In the genomic region with DNA sequence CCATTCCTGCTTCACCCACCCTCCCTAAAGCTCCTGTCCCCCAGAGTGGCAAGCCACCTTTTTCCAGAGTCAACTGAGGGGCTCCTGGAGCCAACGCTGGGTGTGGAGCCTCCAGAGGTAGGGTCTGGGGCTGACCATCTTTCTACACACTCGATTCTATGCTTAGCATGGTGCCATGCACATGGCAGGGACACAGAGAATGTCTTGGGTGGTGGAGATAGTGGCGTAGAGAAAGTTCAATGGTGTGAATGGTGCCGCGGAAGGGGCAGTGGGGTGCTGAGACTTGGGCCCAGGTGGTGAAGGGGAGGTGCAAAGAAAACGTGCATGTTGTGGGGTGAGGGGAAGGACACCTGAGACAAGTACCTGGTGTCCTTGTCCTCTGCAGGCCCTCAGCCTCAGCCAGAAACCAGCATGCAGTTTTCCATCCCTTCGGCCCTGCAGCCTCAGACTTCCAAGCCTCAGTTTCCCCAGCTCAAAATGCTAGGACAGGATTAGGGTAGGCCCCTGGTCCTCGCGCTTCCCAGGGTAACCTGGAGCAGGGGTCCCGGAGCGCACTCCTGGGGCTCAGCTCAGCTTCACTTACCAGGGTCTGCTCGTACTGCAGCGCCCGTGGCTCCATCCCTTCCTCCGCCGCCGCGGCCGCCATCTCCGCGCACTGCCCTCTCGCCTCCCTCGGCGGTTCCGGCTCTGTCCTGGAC, we compare ENCODE assay signal across 8 cellular contexts. TPM values are rescaled to one million over a fixed set of nuclear protein-coding genes. Genes with fewer than 3 reads are reported as not detected.
DNase-seq lines count a peak whose midpoint lies in the region; ATAC-seq, FAIRE-seq and TF ChIP-seq lines count a peak whose summit lies in the region.

No MANE protein-coding gene starts in this region.

- H3K4me1 ChIP-seq in GM12878 (ENCODE audit: control insufficient read depth, insufficient read depth, low read length) (peaks cover 10% of the 10 kb centered on the region), uterus (peaks cover 7 to 23% of the 10 kb centered on the region in 2 donors)

- BruUV-seq in GM12878 (replicated peaks; lab: Mats Ljungman, UMichigan) = no TSS peak

- TF ChIP-seq RAD21 in GM12878 (IDR thresholded peaks at IDR 0.05; ENCODE audit: insufficient read depth, low read depth, low read length) = no peak

- peaks cover 28% of the 10 kb centered on the region for H3K4me1 Mint-ChIP-seq in memory B cell

- in situ Hi-C loops in GM12878 (cut with MboI) = no loop called here

- H3K27me3 ChIP-seq in GM12878 (replicated peaks in 1 of 2; ENCODE audit: control insufficient read depth in 2 of 2, insufficient read depth in 2 of 2, low read length in 1 of 2) = no peaks in the 10 kb centered on the region; a peak in 1 of 4 replicates
- no peaks in the 10 kb centered on the region for H3K27me3 ChIP-seq in uterus

- peak overlapping the region; percentile 93 for H3K4me2 ChIP-seq in GM12878 (ENCODE audit: control insufficient read depth, insufficient read depth)

- ATAC-seq in GM18505 (IDR thresholded peaks at IDR 0.05; ENCODE audit: unreplicated experiment) (peak; percentile 8), HG03097 (IDR thresholded peaks at IDR 0.05; ENCODE audit: low FRiP score, unreplicated experiment) (peak; percentile 2), GM12878 (no peak), memory B cell (ENCODE audit: low read depth) (no peak)

- no peaks in the 10 kb centered on the region for H4K20me1 ChIP-seq in GM12878 (ENCODE audit: control insufficient read depth, insufficient read depth)

- TF ChIP-seq EP300 in GM12878 (IDR thresholded peaks at IDR 0.05; ENCODE audit: borderline replicate concordance in 1 of 2, control insufficient read depth in 1 of 2, low read depth in 2 of 2, low read length in 2 of 2) = no peak

- FAIRE-seq in GM12878 (lab: Jason Lieb, UNC) = no peak

- RAD21 ChIA-PET in GM12878 (lab: Charles Lee; ENCODE audit: unreplicated experiment) = interaction anchor here (1.2 to 1.4 kb wide), 2 partner anchors 11 kb away, joined by 3 to 7 read pairs; no protein-coding TSS in a partner anchor

- intact Hi-C loops in GM12878 (cut with micrococcal nuclease; ENCODE audit: unreplicated experiment) (loop anchor here (5.0 kb wide), 1 partner anchor 44 kb away; no protein-coding TSS in a partner anchor), uterus (cut with DNase I; ENCODE audit: low total_unique reads) (no loop called here)

- H3K27ac ChIP-seq in GM12878 (ENCODE audit: control insufficient read depth, insufficient read depth) (no peak overlapping the region), uterus (peak overlapping the region; percentile 92 to 100)

- H3K36me3 Mint-ChIP-seq in memory B cell = peaks cover 6% of the 10 kb centered on the region

- H3K79me2 ChIP-seq in GM12878 (ENCODE audit: control insufficient read depth, insufficient read depth, low read length) = peaks cover 18% of the 10 kb centered on the region

- H3K9ac ChIP-seq in GM12878 (ENCODE audit: control insufficient read depth, insufficient read depth, low read length) = peak overlapping the region; percentile 61; the same call in 1 of the 2 replicates

- CTCF ChIA-PET in GM12878 (lab: Yijun Ruan, JAX) = interaction anchor here (1.3 to 2.9 kb wide), 4 partner anchors 11 to 153 kb away, joined by 4 to 10 read pairs (median 4); no protein-coding TSS in a partner anchor

- H3K4me3 Mint-ChIP-seq in memory B cell = peak overlapping the region; percentile 89

- no peak overlapping the region for H3K27ac Mint-ChIP-seq in memory B cell

- peak overlapping the region; percentile 67 for H3K4me3 ChIP-seq in GM12878
- peak overlapping the region; percentile 76 to 95 for H3K4me3 ChIP-seq in uterus

- POLR2A ChIA-PET in GM12878 (lab: Charles Lee) = interaction anchor here (0.9 kb wide), 1 partner anchor 12 kb away, joined by 4 read pairs; no protein-coding TSS in a partner anchor

- TF ChIP-seq POLR2A in GM18505 (IDR thresholded peaks at IDR 0.05; ENCODE audit: borderline replicate concordance, extremely low read depth, insufficient read depth, insufficient read length) (no peak), GM12878 (IDR thresholded peaks at IDR 0.05; ENCODE audit: low read depth, low read length) (no peak), uterus (IDR thresholded peaks at IDR 0.05) (no peak)

- no peaks in the 10 kb centered on the region for H3K36me3 ChIP-seq in GM12878 (ENCODE audit: control insufficient read depth in 2 of 2, insufficient read depth in 2 of 2, low read length in 1 of 2)
- no peaks in the 10 kb centered on the region for H3K36me3 ChIP-seq in uterus

- no peak for TF ChIP-seq CTCF in GM12878 (IDR thresholded peaks at IDR 0.05 in 2 of 3, conservative IDR thresholded peaks at IDR 0.05 in 1 of 3; ENCODE audit: control insufficient read depth in 2 of 3, extremely low read depth in 1 of 3, insufficient read depth in 1 of 3, low read depth in 3 of 3, low read length in 3 of 3)
- no peak for TF ChIP-seq CTCF in uterus (IDR thresholded peaks at IDR 0.05)

- peak overlapping the region; percentile 75 for H2AFZ ChIP-seq in GM12878 (ENCODE audit: control insufficient read depth, low read depth, low read length)

- SMC1A ChIA-PET in GM12878 (lab: Charles Lee; ENCODE audit: uncharacterized antibody, unreplicated experiment) = interaction anchor here (1.7 kb wide), 1 partner anchor 11 kb away, joined by 6 read pairs; no protein-coding TSS in a partner anchor

- no peak for DNase-seq in GM12878 (ENCODE audit: low read depth, low spot score)
- DNase-seq in memory B cell (ENCODE audit: low spot score in 2 of 2) = no peak
- no peak for DNase-seq in uterus
- DNase-seq in stimulated activated CD4-positive, alpha-beta T cell treated with anti-CD3 and anti-CD28 coated beads, Interleukin-4, amount 100 ng/mL, for 1 hour = no peak
- DNase-seq in SKM-1 treated with dmso at 0.1 percent for 144 hours (lab: John Stamatoyannopoulos, UW; ENCODE audit: unreplicated experiment) = no peak
- DNase-seq in NCI-H510A (lab: John Stamatoyannopoulos, UW) = no peak

- WGBS in GM12878 (ENCODE audit: insufficient coverage, insufficient replicate concordance, low lambda C conversion rate, missing lambda C conversion rate) = 22% methylated on average over 15 of the region's 25 CpGs

- no peaks in the 10 kb centered on the region for H3K27me3 Mint-ChIP-seq in memory B cell

- H3K9me3 ChIP-seq in GM12878 (replicated peaks; ENCODE audit: control insufficient read depth, insufficient read depth, low read length) (no peaks in the 10 kb centered on the region), uterus (no peaks in the 10 kb centered on the region)

- H3K9me3 Mint-ChIP-seq in memory B cell = no peaks in the 10 kb centered on the region

RNA-seq across cellular contexts. Expression of a gene that starts 0.4 kb away (rescaled TPM):
- total RNA-seq in GM12878 (2013; cell fraction: nucleolus; rRNA removed) = 3.0 and 3.7 TPM in 2 replicates
- total RNA-seq in GM12878 (2014; rRNA removed) (1.4 and 1.5 TPM in 2 replicates), GM12878 (2014; rRNA removed; fragmentation: Illumina TruSeq; extraction: Trizol) (0.85 and 1.0 TPM in 2 replicates), GM12878 (2021) (1.7 and 2.6 TPM in 2 replicates), uterus (10 to 100 TPM in 2 of 4 donors, 1 to 10 TPM in 1, under 1 TPM in 1; 0.77 to 20.8 (median 7.3) TPM)
- polyA plus RNA-seq in GM12878 (2011; ENCODE audit: low read depth) = 0.60 TPM
- polyA plus RNA-seq in GM12878 (2011; rRNA removed) (0.22 and 0.80 TPM in 2 replicates), GM12878 (2014; fragmentation: Illumina TruSeq; extraction: Trizol) (0.89 and 1.1 TPM in 2 replicates), GM12878 (2014; fragmentation: Nextera tagmentation; extraction: Ambion mirVana) (under 1 TPM in 1 of 2 experiments, not detected in 1; 0.13 TPM), GM12878 (2014; rRNA removed) (2.4 and 2.5 TPM in 2 replicates), GM12878 (2016; fragmentation: Nextera tagmentation; extraction: Ambion mirVana) (under 1 TPM; 0.73 to 0.79 TPM)
- 0.39 and 0.79 TPM in 2 replicates for polyA plus RNA-seq in GM12878 (2011; cell fraction: cytosol; rRNA removed)
- 6.9 and 9.4 TPM in 2 replicates for polyA plus RNA-seq in GM12878 (2011; cell fraction: nucleus; rRNA removed)
- polyA plus RNA-seq in GM12878 (2012) = 0.77 and 0.91 TPM in 2 replicates
- 1.0 and 1.9 TPM in 2 replicates for polyA minus RNA-seq in GM12878 (2011; rRNA and poly(A)+ RNA removed)
- polyA minus RNA-seq in GM12878 (2011; cell fraction: cytosol; rRNA and poly(A)+ RNA removed) = 0.62 TPM in 1 of 2 replicates, not detected in the other
- polyA minus RNA-seq in GM12878 (2011; cell fraction: nucleus; rRNA and poly(A)+ RNA removed) = 4.8 and 9.9 TPM in 2 replicates

RNA-seq across cellular contexts. Expression of a gene that starts 0.5 kb away (rescaled TPM):
- total RNA-seq in GM12878 (2013; cell fraction: nucleolus; rRNA removed) = 75.3 and 82.0 TPM in 2 replicates
- total RNA-seq in GM12878 (2014; rRNA removed) (101 and 110 TPM in 2 replicates), GM12878 (2014; rRNA removed; fragmentation: Illumina TruSeq; extraction: Trizol) (105 and 110 TPM in 2 replicates), GM12878 (2021) (74.2 and 81.1 TPM in 2 replicates), uterus (100 to 1,000 TPM in 2 of 4 donors, 10 to 100 TPM in 2; 52.8 to 103 (median 82.7) TPM)
- 51.1 TPM for polyA plus RNA-seq in GM12878 (2011; ENCODE audit: low read depth)
- polyA plus RNA-seq in GM12878 (2011; rRNA removed) (295 and 342 TPM in 2 replicates), GM12878 (2014; fragmentation: Illumina TruSeq; extraction: Trizol) (112 and 141 TPM in 2 replicates), GM12878 (2014; fragmentation: Nextera tagmentation; extraction: Ambion mirVana) (100 to 1,000 TPM; 356 to 357 TPM), GM12878 (2014; rRNA removed) (134 and 136 TPM in 2 replicates), GM12878 (2016; fragmentation: Nextera tagmentation; extraction: Ambion mirVana) (100 to 1,000 TPM; 146 TPM)
- polyA plus RNA-seq in GM12878 (2011; cell fraction: cytosol; rRNA removed) = 190 and 323 TPM in 2 replicates
- 183 and 205 TPM in 2 replicates for polyA plus RNA-seq in GM12878 (2011; cell fraction: nucleus; rRNA removed)
- 77.9 and 103 TPM in 2 replicates for polyA plus RNA-seq in GM12878 (2012)
- 92.3 and 104 TPM in 2 replicates for polyA minus RNA-seq in GM12878 (2011; rRNA and poly(A)+ RNA removed)
- 37.6 and 38.4 TPM in 2 replicates for polyA minus RNA-seq in GM12878 (2011; cell fraction: cytosol; rRNA and poly(A)+ RNA removed)
- polyA minus RNA-seq in GM12878 (2011; cell fraction: nucleus; rRNA and poly(A)+ RNA removed) = 34.7 and 52.0 TPM in 2 replicates

RNA-seq across cellular contexts. Expression of a gene that starts 17.0 kb away (rescaled TPM):
- not detected in 2 replicates for total RNA-seq in GM12878 (2013; cell fraction: nucleolus; rRNA removed)
- total RNA-seq in GM12878 (2014; rRNA removed) (not detected in 2 replicates), GM12878 (2014; rRNA removed; fragmentation: Illumina TruSeq; extraction: Trizol) (not detected in 2 replicates), GM12878 (2021) (not detected in 2 replicates), uterus (1 to 10 TPM in 1 of 4 donors, under 1 TPM in 3; 0.29 to 4.7 (median 0.46) TPM)
- polyA plus RNA-seq in GM12878 (2011; ENCODE audit: low read depth) = not detected
- polyA plus RNA-seq in GM12878 (2011; rRNA removed) (not detected in 2 replicates), GM12878 (2014; fragmentation: Illumina TruSeq; extraction: Trizol) (not detected in 2 replicates), GM12878 (2014; fragmentation: Nextera tagmentation; extraction: Ambion mirVana) (not detected), GM12878 (2014; rRNA removed) (not detected in 2 replicates), GM12878 (2016; fragmentation: Nextera tagmentation; extraction: Ambion mirVana) (not detected)
- not detected in 2 replicates for polyA plus RNA-seq in GM12878 (2011; cell fraction: cytosol; rRNA removed)
- polyA plus RNA-seq in GM12878 (2011; cell fraction: nucleus; rRNA removed) = not detected in 2 replicates
- polyA plus RNA-seq in GM12878 (2012) = not detected in 2 replicates
- polyA minus RNA-seq in GM12878 (2011; rRNA and poly(A)+ RNA removed) = not detected in 2 replicates
- not detected in 2 replicates for polyA minus RNA-seq in GM12878 (2011; cell fraction: cytosol; rRNA and poly(A)+ RNA removed)
- not detected in 2 replicates for polyA minus RNA-seq in GM12878 (2011; cell fraction: nucleus; rRNA and poly(A)+ RNA removed)

RNA-seq across cellular contexts. Expression of a gene that starts 18.9 kb away (rescaled TPM):
- total RNA-seq in GM12878 (2013; cell fraction: nucleolus; rRNA removed) = 0.25 TPM in 1 of 2 replicates, not detected in the other
- not detected in 2 replicates for total RNA-seq in GM12878 (2014; rRNA removed)
- not detected in 2 replicates for total RNA-seq in GM12878 (2014; rRNA removed; fragmentation: Illumina TruSeq; extraction: Trizol)
- total RNA-seq in GM12878 (2021) = 0.32 TPM in 1 of 2 replicates, not detected in the other
- not detected for polyA plus RNA-seq in GM12878 (2011; ENCODE audit: low read depth)
- not detected in 2 replicates for polyA plus RNA-seq in GM12878 (2011; rRNA removed)
- polyA plus RNA-seq in GM12878 (2011; cell fraction: cytosol; rRNA removed) = 0.04 TPM in 1 of 2 replicates, not detected in the other
- polyA plus RNA-seq in GM12878 (2011; cell fraction: nucleus; rRNA removed) = 0.07 and 0.16 TPM in 2 replicates
- not detected in 2 replicates for polyA plus RNA-seq in GM12878 (2012)
- not detected in 2 replicates for polyA plus RNA-seq in GM12878 (2014; fragmentation: Illumina TruSeq; extraction: Trizol)
- not detected for polyA plus RNA-seq in GM12878 (2014; fragmentation: Nextera tagmentation; extraction: Ambion mirVana)
- not detected in 2 replicates for polyA plus RNA-seq in GM12878 (2014; rRNA removed)
- polyA plus RNA-seq in GM12878 (2016; fragmentation: Nextera tagmentation; extraction: Ambion mirVana) = not detected
- not detected in 2 replicates for polyA minus RNA-seq in GM12878 (2011; rRNA and poly(A)+ RNA removed)
- not detected in 2 replicates for polyA minus RNA-seq in GM12878 (2011; cell fraction: cytosol; rRNA and poly(A)+ RNA removed)
- polyA minus RNA-seq in GM12878 (2011; cell fraction: nucleus; rRNA and poly(A)+ RNA removed) = not detected in 2 replicates
- total RNA-seq in uterus = 10 to 100 TPM; 15.9 to 57.1 (median 30.7) TPM

RNA-seq across cellular contexts. Expression of a gene that starts 23.6 kb away (rescaled TPM):
- total RNA-seq in GM12878 (2013; cell fraction: nucleolus; rRNA removed) = 11.0 and 11.8 TPM in 2 replicates
- total RNA-seq in GM12878 (2014; rRNA removed) (4.0 and 4.5 TPM in 2 replicates), GM12878 (2014; rRNA removed; fragmentation: Illumina TruSeq; extraction: Trizol) (1.4 and 1.9 TPM in 2 replicates), GM12878 (2021) (3.0 and 5.0 TPM in 2 replicates), uterus (10 to 100 TPM; 13.2 to 42.6 (median 36.8) TPM)
- 1.5 TPM for polyA plus RNA-seq in GM12878 (2011; ENCODE audit: low read depth)
- polyA plus RNA-seq in GM12878 (2011; rRNA removed) (0.17 and 0.42 TPM in 2 replicates), GM12878 (2014; fragmentation: Illumina TruSeq; extraction: Trizol) (0.74 and 1.4 TPM in 2 replicates), GM12878 (2014; fragmentation: Nextera tagmentation; extraction: Ambion mirVana) (under 1 TPM; 0.31 to 0.47 TPM), GM12878 (2014; rRNA removed) (4.5 and 5.1 TPM in 2 replicates), GM12878 (2016; fragmentation: Nextera tagmentation; extraction: Ambion mirVana) (1 to 10 TPM; 1.0 to 1.7 TPM)
- polyA plus RNA-seq in GM12878 (2011; cell fraction: cytosol; rRNA removed) = 0.45 and 0.77 TPM in 2 replicates
- polyA plus RNA-seq in GM12878 (2011; cell fraction: nucleus; rRNA removed) = 1.0 and 1.5 TPM in 2 replicates
- 2.1 and 3.3 TPM in 2 replicates for polyA plus RNA-seq in GM12878 (2012)
- polyA minus RNA-seq in GM12878 (2011; rRNA and poly(A)+ RNA removed) = 0.15 and 0.72 TPM in 2 replicates
- polyA minus RNA-seq in GM12878 (2011; cell fraction: cytosol; rRNA and poly(A)+ RNA removed) = not detected in 2 replicates
- polyA minus RNA-seq in GM12878 (2011; cell fraction: nucleus; rRNA and poly(A)+ RNA removed) = 0.36 and 3.0 TPM in 2 replicates

Comparison
In these comparisons a context has a peak if more than half of its experiments do, and no peak if none do; other contexts are left out.
1. ATAC-seq: peak in GM18505 (single experiment) and HG03097 (single experiment); none in GM12878 (single experiment) and memory B cell (single experiment).